In the genomic region with DNA sequence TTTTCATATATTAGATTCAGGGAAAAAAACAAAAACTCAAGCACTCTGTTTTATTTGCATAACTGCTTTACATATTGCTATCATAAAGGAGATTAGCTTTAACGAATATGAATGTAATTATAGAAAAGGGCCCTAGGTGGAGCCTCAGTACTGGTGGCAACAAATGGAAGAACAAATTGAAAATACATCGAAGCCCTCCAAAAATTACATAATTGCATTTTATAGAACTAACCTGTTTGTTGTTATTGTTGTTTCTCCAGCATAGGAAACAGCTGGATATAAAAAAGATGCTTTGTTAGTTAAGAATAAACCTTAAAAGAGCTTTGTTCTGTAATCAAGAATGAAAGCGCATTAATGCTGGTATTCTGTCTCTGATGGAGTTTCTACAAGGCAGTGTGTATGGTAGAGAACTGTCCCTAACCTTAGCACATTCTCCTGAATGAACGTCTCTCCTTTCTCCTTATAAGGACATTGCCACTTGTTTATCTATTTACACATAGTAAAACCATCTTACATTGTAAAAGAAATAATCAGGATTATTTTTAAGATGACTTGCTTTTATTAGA, we compare ENCODE assay signal across 8 cellular contexts. TPM values are rescaled to one million over a fixed set of nuclear protein-coding genes. Genes with fewer than 3 reads are reported as not detected.
DNase-seq lines count a peak whose midpoint lies in the region; ATAC-seq and TF ChIP-seq lines count a peak whose summit lies in the region.

No MANE protein-coding gene starts in this region.

- H3K4me3 Mint-ChIP-seq in effector memory CD8-positive, alpha-beta T cell = no peak overlapping the region

- H3K4me3 ChIP-seq in Karpas-422 (ENCODE audit: low read length) (no peak overlapping the region), osteoblast (ENCODE audit: insufficient read depth, low read length) (no peak overlapping the region), MG63 (no peak overlapping the region)

- no peak overlapping the region for H3K27ac ChIP-seq in Karpas-422 (ENCODE audit: low read length)
- H3K27ac ChIP-seq in RWPE1 = no peak overlapping the region
- H3K27ac ChIP-seq in osteoblast (ENCODE audit: low read depth, low read length) = no peak overlapping the region

- H3K36me3 ChIP-seq in Karpas-422 (ENCODE audit: insufficient read depth, low read length) (no peaks in the 10 kb centered on the region), osteoblast (ENCODE audit: insufficient read depth, low read length) (no peaks in the 10 kb centered on the region), MG63 (no peaks in the 10 kb centered on the region)

- CTCF ChIA-PET in RWPE1 (lab: Yijun Ruan, JAX) = interaction anchor here (0.6 to 1.7 kb wide), 10 partner anchors 9 to 697 kb away, joined by 3 to 10 read pairs (median 4); no protein-coding TSS in a partner anchor

- H3K4me2 ChIP-seq in Karpas-422 (ENCODE audit: low read depth, low read length, poor library complexity, severe bottlenecking) (no peak overlapping the region), osteoblast (ENCODE audit: insufficient read depth, low read length) (peak overlapping the region; percentile 52)

- no peaks in the 10 kb centered on the region for H3K9me2 ChIP-seq in Karpas-422 (replicated peaks; ENCODE audit: insufficient read depth, low read length)

- ATAC-seq in GM21619 (IDR thresholded peaks at IDR 0.05; ENCODE audit: unreplicated experiment) (peak; percentile 93), esophagus mucosa (peak; percentile 49)
- no peak for ATAC-seq in effector memory CD8-positive, alpha-beta T cell (replicated peaks)

- TF ChIP-seq CTCF in RWPE1 (conservative IDR thresholded peaks at IDR 0.05; ENCODE audit: low read depth) (peak; percentile 68), osteoblast (IDR thresholded peaks at IDR 0.05; ENCODE audit: extremely low read depth, low read depth, low read length) (peak; percentile 64)

- H3K4me1 ChIP-seq in Karpas-422 (ENCODE audit: low read length) = peaks cover 4% of the 10 kb centered on the region; the same call in 1 of the 2 replicates
- H3K4me1 ChIP-seq in osteoblast (ENCODE audit: insufficient read depth, low read length) = peaks cover 15% of the 10 kb centered on the region

- H3K9me3 ChIP-seq in Karpas-422 (ENCODE audit: low read length) (no peaks in the 10 kb centered on the region), osteoblast (ENCODE audit: low read depth, low read length) (no peaks in the 10 kb centered on the region), MG63 (no peaks in the 10 kb centered on the region)

- H3K27ac Mint-ChIP-seq in effector memory CD8-positive, alpha-beta T cell = no peak overlapping the region

- H3K9me3 Mint-ChIP-seq in effector memory CD8-positive, alpha-beta T cell = no peaks in the 10 kb centered on the region

- POLR2A ChIA-PET in RWPE1 (lab: Yijun Ruan, JAX; ENCODE audit: low non-redundant PET) = no interaction called here

- H3K9ac ChIP-seq in Karpas-422 (ENCODE audit: low read length) = no peak overlapping the region

- DNase-seq in GDM1 (lab: John Stamatoyannopoulos, UW) (peak; percentile 19), Karpas-422 (peak; percentile 79), RWPE1 (ENCODE audit: low spot score) (peak; percentile 27), osteoblast (ENCODE audit: insufficient read length, low spot score, missing footprints) (no peak), MG63 (no peak)
- DNase-seq in effector memory CD8-positive, alpha-beta T cell = no peak

- no peaks in the 10 kb centered on the region for H3K36me3 Mint-ChIP-seq in effector memory CD8-positive, alpha-beta T cell (ENCODE audit: insufficient read depth)

- H2AFZ ChIP-seq in Karpas-422 (ENCODE audit: low read length) = no peak overlapping the region
- H2AFZ ChIP-seq in osteoblast (ENCODE audit: low read length) = no peak overlapping the region

- H3K27me3 ChIP-seq in Karpas-422 (ENCODE audit: low read length) (0 out of 2 replicates have a peak, but pooled peaks cover 3% of the 10 kb centered on the region), osteoblast (ENCODE audit: insufficient read depth, low read length) (no peaks in the 10 kb centered on the region), MG63 (no peaks in the 10 kb centered on the region)

- H4K20me1 ChIP-seq in Karpas-422 (ENCODE audit: insufficient read depth, low read depth, low read length) (no peaks in the 10 kb centered on the region), osteoblast (ENCODE audit: insufficient read depth, low read length) (no peaks in the 10 kb centered on the region)

- H3K79me2 ChIP-seq in Karpas-422 (ENCODE audit: low read length) (no peaks in the 10 kb centered on the region), osteoblast (ENCODE audit: insufficient read depth, low read length) (no peaks in the 10 kb centered on the region)

- no peaks in the 10 kb centered on the region for H3K4me1 Mint-ChIP-seq in effector memory CD8-positive, alpha-beta T cell (ENCODE audit: low read depth in 2 of 2)

- no peaks in the 10 kb centered on the region for H3K27me3 Mint-ChIP-seq in effector memory CD8-positive, alpha-beta T cell

RNA-seq across cellular contexts. Expression of a gene that starts 33.7 kb away (rescaled TPM):
- not detected in 2 replicates for total RNA-seq in Karpas-422 (2014; rRNA removed; shearing (Covaris generic); ENCODE audit: low replicate concordance)
- 0.80 TPM for total RNA-seq in esophagus mucosa
- total RNA-seq in osteoblast = 9.1 and 10.1 TPM in 2 replicates
- 3.2 and 7.7 TPM in 2 replicates for total RNA-seq in MG63 (2014; rRNA removed; shearing (Covaris generic); ENCODE audit: low replicate concordance)

Comparison
In these comparisons a context has a peak if more than half of its experiments do, and no peak if none do; other contexts are left out.
1. DNase-seq: peak in GDM1 (single experiment), Karpas-422 (single experiment) and RWPE1 (single experiment); none in osteoblast (single experiment), effector memory CD8-positive, alpha-beta T cell (0 of 3) and MG63 (single experiment).